Comparison of ENCODE assay signal across 1 cellular context in the genomic region with DNA sequence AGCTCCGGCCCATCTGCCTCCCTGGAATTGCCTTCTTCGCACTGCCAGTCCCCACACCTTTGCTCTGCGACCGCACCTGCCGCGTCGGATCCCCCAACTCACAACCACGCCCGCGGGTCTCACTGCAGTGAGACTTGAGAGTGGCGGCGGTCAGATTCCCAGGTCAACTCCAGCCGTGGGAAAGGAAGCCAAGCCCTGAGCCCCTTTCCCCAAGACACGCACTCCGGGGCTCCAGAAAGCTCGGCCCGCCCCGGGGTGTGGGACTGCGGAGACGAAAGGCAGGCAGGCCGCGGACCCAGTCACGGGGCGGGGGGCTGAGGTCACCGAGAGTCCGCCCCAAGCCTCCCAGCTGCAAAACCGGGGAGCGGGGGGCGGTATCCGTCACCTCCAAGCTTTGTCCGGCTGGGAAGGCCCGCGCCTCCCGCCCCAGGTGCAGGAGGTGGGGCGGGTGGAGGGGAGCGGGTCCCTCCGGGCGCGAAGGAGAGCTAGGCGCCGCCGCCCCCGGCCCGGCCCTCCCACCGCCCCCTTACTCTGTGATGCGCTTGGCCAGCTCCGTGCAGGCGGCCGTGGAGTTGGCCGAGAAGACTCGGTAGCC.
TF ChIP-seq lines count a peak whose summit lies in the region.

No MANE protein-coding gene starts in this region.

TF ChIP-seq in H1, 55 proteins besides CTCF, POLR2A, EP300 and RAD21:
- peak; percentile 81 for TF ChIP-seq SAP30 (IDR thresholded peaks at IDR 0.05; ENCODE audit: insufficient read depth, insufficient replicate concordance, low read length)
- no peak for TF ChIP-seq POLR2AphosphoS5 (IDR thresholded peaks at IDR 0.05; ENCODE audit: low read depth, low read length)
- TF ChIP-seq BCL11A (IDR thresholded peaks at IDR 0.05; ENCODE audit: low read depth in 2 of 2, low read length in 2 of 2), result no peak
- no peak for TF ChIP-seq RFX5 (IDR thresholded peaks at IDR 0.05; ENCODE audit: borderline replicate concordance, low read depth, low read length)
- TF ChIP-seq SIRT6 (IDR thresholded peaks at IDR 0.05; ENCODE audit: low read length), result no peak
- TF ChIP-seq, protein P1, sequence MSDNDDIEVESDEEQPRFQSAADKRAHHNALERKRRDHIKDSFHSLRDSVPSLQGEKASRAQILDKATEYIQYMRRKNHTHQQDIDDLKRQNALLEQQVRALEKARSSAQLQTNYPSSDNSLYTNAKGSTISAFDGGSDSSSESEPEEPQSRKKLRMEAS (IDR thresholded peaks at IDR 0.05), result no peak
- TF ChIP-seq CHD1 (IDR thresholded peaks at IDR 0.05; ENCODE audit: low read depth, low read length), result no peak
- no peak for TF ChIP-seq CTBP2 (IDR thresholded peaks at IDR 0.05; ENCODE audit: borderline replicate concordance, insufficient read depth, insufficient read length, low read length)
- TF ChIP-seq SIX5 (IDR thresholded peaks at IDR 0.05; ENCODE audit: low read depth, low read length), result no peak
- no peak for TF ChIP-seq JUN (IDR thresholded peaks at IDR 0.05; ENCODE audit: low read depth, low read length)
- TF ChIP-seq KDM4A (IDR thresholded peaks at IDR 0.05; ENCODE audit: low read depth, low read length, severe bottlenecking), result peak; percentile 46
